1 cellular context compared by ENCODE assay signal in the genomic region with DNA sequence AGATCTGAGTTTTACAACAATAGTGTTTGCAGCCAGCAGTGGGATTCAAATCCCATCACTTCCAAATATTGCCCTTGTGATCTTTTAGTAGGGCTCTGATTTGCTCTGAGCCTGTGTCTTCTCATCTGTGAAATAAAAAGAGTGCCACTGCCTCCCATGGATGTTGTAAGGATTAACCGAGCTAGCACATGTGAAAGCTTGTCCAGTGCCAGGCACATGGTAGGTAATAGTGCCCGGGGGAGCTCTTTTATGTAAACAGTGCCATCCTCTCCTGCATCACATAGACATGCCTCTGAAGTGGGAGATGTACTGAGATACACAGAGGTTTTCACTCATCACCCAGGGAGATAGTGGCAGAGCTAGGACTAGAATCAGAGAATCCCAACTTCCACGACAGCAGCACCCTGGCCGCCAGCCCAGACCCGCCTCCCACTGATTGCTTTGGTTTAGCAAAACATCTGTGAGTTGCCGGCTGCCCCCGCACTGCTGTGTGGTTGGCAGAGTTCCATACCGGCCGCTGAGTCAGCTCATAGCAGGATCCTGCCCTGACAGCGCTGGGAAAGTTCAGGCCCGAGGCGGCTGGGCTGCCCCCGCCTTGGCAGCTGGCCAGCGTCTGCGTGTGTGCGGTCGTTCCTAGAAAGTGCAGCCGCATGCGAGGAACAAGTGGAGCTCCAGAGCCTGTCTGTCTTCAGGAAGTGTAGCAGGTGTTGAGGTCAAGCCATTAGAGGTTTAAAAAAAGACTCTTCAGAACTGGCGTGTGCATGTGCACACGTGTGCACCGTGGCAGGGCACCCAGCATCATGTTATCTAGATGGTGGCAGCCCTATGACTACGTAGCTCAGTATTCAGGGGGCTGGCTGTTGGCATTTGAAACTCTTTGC.
TF ChIP-seq lines count a peak whose summit lies in the region.

No MANE protein-coding gene starts in this region.

TF ChIP-seq in HepG2, 621 proteins besides CTCF, POLR2A, EP300 and RAD21 (continued from another document and continues in another):
- TF ChIP-seq, protein P1, sequence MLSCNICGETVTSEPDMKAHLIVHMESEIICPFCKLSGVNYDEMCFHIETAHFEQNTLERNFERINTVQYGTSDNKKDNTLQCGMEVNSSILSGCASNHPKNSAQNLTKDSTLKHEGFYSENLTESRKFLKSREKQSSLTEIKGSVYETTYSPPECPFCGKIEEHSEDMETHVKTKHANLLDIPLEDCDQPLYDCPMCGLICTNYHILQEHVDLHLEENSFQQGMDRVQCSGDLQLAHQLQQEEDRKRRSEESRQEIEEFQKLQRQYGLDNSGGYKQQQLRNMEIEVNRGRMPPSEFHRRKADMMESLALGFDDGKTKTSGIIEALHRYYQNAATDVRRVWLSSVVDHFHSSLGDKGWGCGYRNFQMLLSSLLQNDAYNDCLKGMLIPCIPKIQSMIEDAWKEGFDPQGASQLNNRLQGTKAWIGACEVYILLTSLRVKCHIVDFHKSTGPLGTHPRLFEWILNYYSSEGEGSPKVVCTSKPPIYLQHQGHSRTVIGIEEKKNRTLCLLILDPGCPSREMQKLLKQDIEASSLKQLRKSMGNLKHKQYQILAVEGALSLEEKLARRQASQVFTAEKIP (CRISPR knock-in tag; IDR thresholded peaks at IDR 0.05; ENCODE audit: borderline replicate concordance) = no peak
- TF ChIP-seq FOXA1 (IDR thresholded peaks at IDR 0.05) = no peak
- TF ChIP-seq FOXA1 (CRISPR knock-in tag; IDR thresholded peaks at IDR 0.05) = peak; percentile 46
- TF ChIP-seq GABPA (IDR thresholded peaks at IDR 0.05; ENCODE audit: low read depth, low read length) = no peak
- peak; percentile 75 for TF ChIP-seq GABPA (CRISPR knock-in tag; IDR thresholded peaks at IDR 0.05; ENCODE audit: low read depth)
- TF ChIP-seq MTF2 (CRISPR knock-in tag; IDR thresholded peaks at IDR 0.05; ENCODE audit: borderline replicate concordance) = no peak
- peak; percentile 81; the same call in 1 of the 2 replicates for TF ChIP-seq NKX3-1 (CRISPR knock-in tag; IDR thresholded peaks at IDR 0.05)
- no peak for TF ChIP-seq IKZF4 (CRISPR knock-in tag; IDR thresholded peaks at IDR 0.05; ENCODE audit: borderline replicate concordance, low read depth, not compliant biosample characterization)
- TF ChIP-seq, protein P2, sequence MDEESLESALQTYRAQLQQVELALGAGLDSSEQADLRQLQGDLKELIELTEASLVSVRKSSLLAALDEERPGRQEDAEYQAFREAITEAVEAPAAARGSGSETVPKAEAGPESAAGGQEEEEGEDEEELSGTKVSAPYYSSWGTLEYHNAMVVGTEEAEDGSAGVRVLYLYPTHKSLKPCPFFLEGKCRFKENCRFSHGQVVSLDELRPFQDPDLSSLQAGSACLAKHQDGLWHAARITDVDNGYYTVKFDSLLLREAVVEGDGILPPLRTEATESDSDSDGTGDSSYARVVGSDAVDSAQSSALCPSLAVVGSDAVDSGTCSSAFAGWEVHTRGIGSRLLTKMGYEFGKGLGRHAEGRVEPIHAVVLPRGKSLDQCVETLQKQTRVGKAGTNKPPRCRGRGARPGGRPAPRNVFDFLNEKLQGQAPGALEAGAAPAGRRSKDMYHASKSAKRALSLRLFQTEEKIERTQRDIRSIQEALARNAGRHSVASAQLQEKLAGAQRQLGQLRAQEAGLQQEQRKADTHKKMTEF (CRISPR knock-in tag; IDR thresholded peaks at IDR 0.05) = peak; percentile 98
- peak; percentile 82; the same call in 1 of the 2 replicates for TF ChIP-seq TMF1 (CRISPR knock-in tag; IDR thresholded peaks at IDR 0.05; ENCODE audit: low read depth)
- TF ChIP-seq, protein P3, sequence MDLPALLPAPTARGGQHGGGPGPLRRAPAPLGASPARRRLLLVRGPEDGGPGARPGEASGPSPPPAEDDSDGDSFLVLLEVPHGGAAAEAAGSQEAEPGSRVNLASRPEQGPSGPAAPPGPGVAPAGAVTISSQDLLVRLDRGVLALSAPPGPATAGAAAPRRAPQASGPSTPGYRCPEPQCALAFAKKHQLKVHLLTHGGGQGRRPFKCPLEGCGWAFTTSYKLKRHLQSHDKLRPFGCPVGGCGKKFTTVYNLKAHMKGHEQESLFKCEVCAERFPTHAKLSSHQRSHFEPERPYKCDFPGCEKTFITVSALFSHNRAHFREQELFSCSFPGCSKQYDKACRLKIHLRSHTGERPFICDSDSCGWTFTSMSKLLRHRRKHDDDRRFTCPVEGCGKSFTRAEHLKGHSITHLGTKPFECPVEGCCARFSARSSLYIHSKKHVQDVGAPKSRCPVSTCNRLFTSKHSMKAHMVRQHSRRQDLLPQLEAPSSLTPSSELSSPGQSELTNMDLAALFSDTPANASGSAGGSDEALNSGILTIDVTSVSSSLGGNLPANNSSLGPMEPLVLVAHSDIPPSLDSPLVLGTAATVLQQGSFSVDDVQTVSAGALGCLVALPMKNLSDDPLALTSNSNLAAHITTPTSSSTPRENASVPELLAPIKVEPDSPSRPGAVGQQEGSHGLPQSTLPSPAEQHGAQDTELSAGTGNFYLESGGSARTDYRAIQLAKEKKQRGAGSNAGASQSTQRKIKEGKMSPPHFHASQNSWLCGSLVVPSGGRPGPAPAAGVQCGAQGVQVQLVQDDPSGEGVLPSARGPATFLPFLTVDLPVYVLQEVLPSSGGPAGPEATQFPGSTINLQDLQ (CRISPR knock-in tag; IDR thresholded peaks at IDR 0.05) = no peak
- TF ChIP-seq TBX2 (CRISPR knock-in tag; IDR thresholded peaks at IDR 0.05; ENCODE audit: borderline replicate concordance) = peak; percentile 95
- peak; percentile 88 for TF ChIP-seq FOXO1 (CRISPR knock-in tag; IDR thresholded peaks at IDR 0.05)
- TF ChIP-seq MIER2 (CRISPR knock-in tag; IDR thresholded peaks at IDR 0.05) = peak; percentile 82
- no peak for TF ChIP-seq MED8 (CRISPR knock-in tag; IDR thresholded peaks at IDR 0.05; ENCODE audit: insufficient replicate concordance)
- TF ChIP-seq SSRP1 (CRISPR knock-in tag; IDR thresholded peaks at IDR 0.05) = no peak; the same call in 1 of the 2 replicates
- no peak for TF ChIP-seq MED13 (CRISPR knock-in tag; IDR thresholded peaks at IDR 0.05)
- TF ChIP-seq, protein P4, sequence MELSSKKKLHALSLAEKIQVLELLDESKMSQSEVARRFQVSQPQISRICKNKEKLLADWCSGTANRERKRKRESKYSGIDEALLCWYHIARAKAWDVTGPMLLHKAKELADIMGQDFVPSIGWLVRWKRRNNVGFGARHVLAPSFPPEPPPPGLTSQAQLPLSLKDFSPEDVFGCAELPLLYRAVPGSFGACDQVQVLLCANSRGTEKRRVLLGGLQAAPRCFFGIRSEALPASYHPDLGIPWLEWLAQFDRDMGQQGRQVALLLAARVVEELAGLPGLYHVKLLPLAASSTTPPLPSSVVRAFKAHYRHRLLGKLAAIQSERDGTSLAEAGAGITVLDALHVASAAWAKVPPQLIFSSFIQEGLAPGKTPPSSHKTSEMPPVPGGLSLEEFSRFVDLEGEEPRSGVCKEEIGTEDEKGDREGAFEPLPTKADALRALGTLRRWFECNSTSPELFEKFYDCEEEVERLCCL (CRISPR knock-in tag; IDR thresholded peaks at IDR 0.05; ENCODE audit: borderline replicate concordance) = no peak
- TF ChIP-seq, protein P5, sequence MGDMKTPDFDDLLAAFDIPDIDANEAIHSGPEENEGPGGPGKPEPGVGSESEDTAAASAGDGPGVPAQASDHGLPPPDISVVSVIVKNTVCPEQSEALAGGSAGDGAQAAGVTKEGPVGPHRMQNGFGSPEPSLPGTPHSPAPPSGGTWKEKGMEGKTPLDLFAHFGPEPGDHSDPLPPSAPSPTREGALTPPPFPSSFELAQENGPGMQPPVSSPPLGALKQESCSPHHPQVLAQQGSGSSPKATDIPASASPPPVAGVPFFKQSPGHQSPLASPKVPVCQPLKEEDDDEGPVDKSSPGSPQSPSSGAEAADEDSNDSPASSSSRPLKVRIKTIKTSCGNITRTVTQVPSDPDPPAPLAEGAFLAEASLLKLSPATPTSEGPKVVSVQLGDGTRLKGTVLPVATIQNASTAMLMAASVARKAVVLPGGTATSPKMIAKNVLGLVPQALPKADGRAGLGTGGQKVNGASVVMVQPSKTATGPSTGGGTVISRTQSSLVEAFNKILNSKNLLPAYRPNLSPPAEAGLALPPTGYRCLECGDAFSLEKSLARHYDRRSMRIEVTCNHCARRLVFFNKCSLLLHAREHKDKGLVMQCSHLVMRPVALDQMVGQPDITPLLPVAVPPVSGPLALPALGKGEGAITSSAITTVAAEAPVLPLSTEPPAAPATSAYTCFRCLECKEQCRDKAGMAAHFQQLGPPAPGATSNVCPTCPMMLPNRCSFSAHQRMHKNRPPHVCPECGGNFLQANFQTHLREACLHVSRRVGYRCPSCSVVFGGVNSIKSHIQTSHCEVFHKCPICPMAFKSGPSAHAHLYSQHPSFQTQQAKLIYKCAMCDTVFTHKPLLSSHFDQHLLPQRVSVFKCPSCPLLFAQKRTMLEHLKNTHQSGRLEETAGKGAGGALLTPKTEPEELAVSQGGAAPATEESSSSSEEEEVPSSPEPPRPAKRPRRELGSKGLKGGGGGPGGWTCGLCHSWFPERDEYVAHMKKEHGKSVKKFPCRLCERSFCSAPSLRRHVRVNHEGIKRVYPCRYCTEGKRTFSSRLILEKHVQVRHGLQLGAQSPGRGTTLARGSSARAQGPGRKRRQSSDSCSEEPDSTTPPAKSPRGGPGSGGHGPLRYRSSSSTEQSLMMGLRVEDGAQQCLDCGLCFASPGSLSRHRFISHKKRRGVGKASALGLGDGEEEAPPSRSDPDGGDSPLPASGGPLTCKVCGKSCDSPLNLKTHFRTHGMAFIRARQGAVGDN (CRISPR knock-in tag; IDR thresholded peaks at IDR 0.05) = peak; percentile 90
- TF ChIP-seq IRF2 (CRISPR knock-in tag; IDR thresholded peaks at IDR 0.05) = peak; percentile 88
- TF ChIP-seq, protein P6, sequence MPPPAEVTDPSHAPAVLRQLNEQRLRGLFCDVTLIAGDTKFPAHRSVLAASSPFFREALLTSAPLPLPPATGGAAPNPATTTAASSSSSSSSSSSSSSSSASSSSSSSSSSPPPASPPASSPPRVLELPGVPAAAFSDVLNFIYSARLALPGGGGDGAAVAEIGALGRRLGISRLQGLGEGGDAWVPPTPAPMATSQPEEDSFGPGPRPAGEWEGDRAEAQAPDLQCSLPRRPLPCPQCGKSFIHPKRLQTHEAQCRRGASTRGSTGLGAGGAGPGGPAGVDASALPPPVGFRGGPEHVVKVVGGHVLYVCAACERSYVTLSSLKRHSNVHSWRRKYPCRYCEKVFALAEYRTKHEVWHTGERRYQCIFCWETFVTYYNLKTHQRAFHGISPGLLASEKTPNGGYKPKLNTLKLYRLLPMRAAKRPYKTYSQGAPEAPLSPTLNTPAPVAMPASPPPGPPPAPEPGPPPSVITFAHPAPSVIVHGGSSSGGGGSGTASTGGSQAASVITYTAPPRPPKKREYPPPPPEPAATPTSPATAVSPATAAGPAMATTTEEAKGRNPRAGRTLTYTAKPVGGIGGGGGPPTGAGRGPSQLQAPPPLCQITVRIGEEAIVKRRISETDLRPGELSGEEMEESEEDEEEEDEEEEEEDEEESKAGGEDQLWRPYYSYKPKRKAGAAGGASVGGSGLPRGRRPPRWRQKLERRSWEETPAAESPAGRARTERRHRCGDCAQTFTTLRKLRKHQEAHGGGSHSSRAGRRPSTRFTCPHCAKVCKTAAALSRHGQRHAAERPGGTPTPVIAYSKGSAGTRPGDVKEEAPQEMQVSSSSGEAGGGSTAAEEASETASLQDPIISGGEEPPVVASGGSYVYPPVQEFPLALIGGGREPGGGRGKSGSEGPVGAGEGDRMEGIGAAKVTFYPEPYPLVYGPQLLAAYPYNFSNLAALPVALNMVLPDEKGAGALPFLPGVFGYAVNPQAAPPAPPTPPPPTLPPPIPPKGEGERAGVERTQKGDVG (CRISPR knock-in tag; IDR thresholded peaks at IDR 0.05; ENCODE audit: borderline replicate concordance) = peak; percentile 85; the same call in 1 of the 2 replicates
- TF ChIP-seq DNMT3B (CRISPR knock-in tag; conservative IDR thresholded peaks at IDR 0.05) = no peak
- TF ChIP-seq, protein P7, sequence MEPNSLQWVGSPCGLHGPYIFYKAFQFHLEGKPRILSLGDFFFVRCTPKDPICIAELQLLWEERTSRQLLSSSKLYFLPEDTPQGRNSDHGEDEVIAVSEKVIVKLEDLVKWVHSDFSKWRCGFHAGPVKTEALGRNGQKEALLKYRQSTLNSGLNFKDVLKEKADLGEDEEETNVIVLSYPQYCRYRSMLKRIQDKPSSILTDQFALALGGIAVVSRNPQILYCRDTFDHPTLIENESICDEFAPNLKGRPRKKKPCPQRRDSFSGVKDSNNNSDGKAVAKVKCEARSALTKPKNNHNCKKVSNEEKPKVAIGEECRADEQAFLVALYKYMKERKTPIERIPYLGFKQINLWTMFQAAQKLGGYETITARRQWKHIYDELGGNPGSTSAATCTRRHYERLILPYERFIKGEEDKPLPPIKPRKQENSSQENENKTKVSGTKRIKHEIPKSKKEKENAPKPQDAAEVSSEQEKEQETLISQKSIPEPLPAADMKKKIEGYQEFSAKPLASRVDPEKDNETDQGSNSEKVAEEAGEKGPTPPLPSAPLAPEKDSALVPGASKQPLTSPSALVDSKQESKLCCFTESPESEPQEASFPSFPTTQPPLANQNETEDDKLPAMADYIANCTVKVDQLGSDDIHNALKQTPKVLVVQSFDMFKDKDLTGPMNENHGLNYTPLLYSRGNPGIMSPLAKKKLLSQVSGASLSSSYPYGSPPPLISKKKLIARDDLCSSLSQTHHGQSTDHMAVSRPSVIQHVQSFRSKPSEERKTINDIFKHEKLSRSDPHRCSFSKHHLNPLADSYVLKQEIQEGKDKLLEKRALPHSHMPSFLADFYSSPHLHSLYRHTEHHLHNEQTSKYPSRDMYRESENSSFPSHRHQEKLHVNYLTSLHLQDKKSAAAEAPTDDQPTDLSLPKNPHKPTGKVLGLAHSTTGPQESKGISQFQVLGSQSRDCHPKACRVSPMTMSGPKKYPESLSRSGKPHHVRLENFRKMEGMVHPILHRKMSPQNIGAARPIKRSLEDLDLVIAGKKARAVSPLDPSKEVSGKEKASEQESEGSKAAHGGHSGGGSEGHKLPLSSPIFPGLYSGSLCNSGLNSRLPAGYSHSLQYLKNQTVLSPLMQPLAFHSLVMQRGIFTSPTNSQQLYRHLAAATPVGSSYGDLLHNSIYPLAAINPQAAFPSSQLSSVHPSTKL (CRISPR knock-in tag; IDR thresholded peaks at IDR 0.05) = peak; percentile 99
- peak; percentile 82 for TF ChIP-seq ZSCAN21 (CRISPR knock-in tag; IDR thresholded peaks at IDR 0.05; ENCODE audit: borderline replicate concordance)
- TF ChIP-seq MTA1 (CRISPR knock-in tag; IDR thresholded peaks at IDR 0.05; ENCODE audit: borderline replicate concordance) = peak; percentile 89; the same call in 1 of the 2 replicates
- no peak for TF ChIP-seq PAWR (CRISPR knock-in tag; IDR thresholded peaks at IDR 0.05; ENCODE audit: borderline replicate concordance)
- TF ChIP-seq ZNF260 (CRISPR knock-in tag; IDR thresholded peaks at IDR 0.05; ENCODE audit: borderline replicate concordance, low read depth) = no peak
